In genomic region chr18:51194604-51195003, GRCh38 we compare ENCODE assay signal across 1 cellular context.
TF ChIP-seq lines count a peak whose summit lies in the region.

No MANE protein-coding gene starts in this region.

TF ChIP-seq in HepG2, 621 proteins besides CTCF, POLR2A, EP300 and RAD21 (continued from another document):
- TF ChIP-seq ZNF567 (CRISPR knock-in tag; IDR thresholded peaks at IDR 0.05; ENCODE audit: borderline replicate concordance) (no peak), HDAC6 (IDR thresholded peaks at IDR 0.05; ENCODE audit: low read depth, low read length) (no peak)
